18 cellular contexts compared by ENCODE assay signal in the genomic region with DNA sequence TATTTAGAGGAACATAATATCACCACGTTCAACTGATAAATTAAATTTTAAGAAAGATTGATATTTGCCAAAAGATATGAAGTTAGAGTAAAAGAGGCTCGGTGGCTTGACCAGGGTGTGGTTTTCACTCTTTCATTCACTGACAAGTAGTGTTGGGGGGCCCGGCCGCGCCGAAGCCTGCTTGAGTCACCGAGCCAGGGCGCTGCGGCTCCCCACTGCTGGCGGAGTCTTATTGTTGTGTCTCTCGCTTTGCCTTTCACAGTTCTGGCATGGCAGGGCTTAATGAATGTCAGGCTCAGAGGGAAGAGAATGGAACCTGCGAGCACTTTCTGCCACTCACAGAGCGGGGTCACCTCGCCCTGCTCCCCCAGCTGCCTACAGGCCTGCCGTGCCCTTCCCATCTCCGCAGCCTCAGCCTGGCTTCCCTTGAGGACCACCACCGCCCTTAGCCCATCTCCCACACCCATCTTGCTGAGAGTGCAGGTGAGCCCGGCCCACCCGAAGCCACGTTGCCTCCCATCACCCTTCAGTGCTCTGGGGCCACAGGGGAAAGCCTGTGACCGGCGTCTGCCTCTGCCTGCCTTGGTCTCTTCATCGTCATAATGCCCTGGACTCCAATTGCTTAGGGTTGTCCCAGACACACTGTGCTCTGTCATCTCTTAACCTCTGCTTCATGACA.
"Had no signal": no experiment of that assay in that cellular context is flagged by ENCODE, and none has a peak within 500 bp of the region (broad histone marks: within the 10 kb centered on the region; RNA-seq: fewer than 3 reads in every experiment).

No MANE protein-coding gene starts in this region.

- H3K27me3 ChIP-seq: foreskin keratinocyte, right lobe of liver, spleen, upper lobe of right lung had no signal

- H3K4me3 ChIP-seq: mucosa of descending colon, right lobe of liver, spleen, upper lobe of right lung had no signal

- H3K27ac ChIP-seq: foreskin keratinocyte, right lobe of liver had no signal

- FAIRE-seq: colon, endothelial cell of umbilical vein, islet of Langerhans had no signal

- H3K9me3 Mint-ChIP-seq: activated CD4-positive, alpha-beta memory T cell treated with anti-CD3 and anti-CD28 coated beads for 36 hours; activated naive CD8-positive, alpha-beta T cell treated with anti-CD3 and anti-CD28 coated beads, Interleukin-2, amount 10 ng/mL, durations not matched to agents 7 days and 5 days; T-helper 2 cell treated with Interferon-gamma antibody and Interleukin-4, amounts not matched to agents 5 μg/mL and 100 μg/mL, for 36 hours had no signal

- H3K9me3 ChIP-seq: mucosa of descending colon, right lobe of liver, spleen, upper lobe of right lung had no signal

- H3K27ac Mint-ChIP-seq: activated CD4-positive, alpha-beta memory T cell treated with anti-CD3 and anti-CD28 coated beads for 36 hours; T-helper 2 cell treated with Interferon-gamma antibody and Interleukin-4, amounts not matched to agents 5 μg/mL and 100 μg/mL, for 36 hours had no signal

- H3K36me3 ChIP-seq: right lobe of liver, upper lobe of right lung had no signal

- DNase-seq: activated CD4-positive, alpha-beta memory T cell treated with anti-CD3 and anti-CD28 coated beads for 36 hours; activated CD4-positive, CD25-positive, alpha-beta regulatory T cell treated with anti-CD3 and anti-CD28 coated beads, Interleukin-2, amount 50 U/mL, for 72 hours; activated gamma-delta T cell; activated naive CD8-positive, alpha-beta T cell treated with anti-CD3 and anti-CD28 coated beads, Interleukin-2, amount 10 ng/mL, durations not matched to agents 7 days and 5 days; activated T-cell treated with anti-CD3 and anti-CD28 coated beads, Interleukin-2, amount 50 U/mL, for 48 hours; anterior cingulate cortex; foreskin keratinocyte; mammary epithelial cell; mucosa of descending colon; right lobe of liver; spleen; stimulated activated CD4-positive, alpha-beta T cell treated with anti-CD3 and anti-CD28 coated beads, Interleukin-1b, Interleukin-23, amount 100 ng/mL, for 48 hours; stimulated activated naive CD8-positive, alpha-beta T cell treated with anti-CD3 and anti-CD28 coated beads, Interleukin-15, Interleukin-2, amounts not matched to agents 100 U/mL and 50 U/mL, for 24 hours; upper lobe of right lung had no signal

- H3K4me1 ChIP-seq: foreskin keratinocyte, upper lobe of right lung had no signal

- H3K27me3 Mint-ChIP-seq: activated naive CD8-positive, alpha-beta T cell treated with anti-CD3 and anti-CD28 coated beads, Interleukin-2, amount 10 ng/mL, durations not matched to agents 7 days and 5 days had no signal

- H3K4me3 Mint-ChIP-seq: activated CD4-positive, alpha-beta memory T cell treated with anti-CD3 and anti-CD28 coated beads for 36 hours; activated naive CD8-positive, alpha-beta T cell treated with anti-CD3 and anti-CD28 coated beads, Interleukin-2, amount 10 ng/mL, durations not matched to agents 7 days and 5 days; T-helper 2 cell treated with Interferon-gamma antibody and Interleukin-4, amounts not matched to agents 5 μg/mL and 100 μg/mL, for 36 hours had no signal
